Comparison of ENCODE assay signal across 20 cellular contexts in the genomic region with DNA sequence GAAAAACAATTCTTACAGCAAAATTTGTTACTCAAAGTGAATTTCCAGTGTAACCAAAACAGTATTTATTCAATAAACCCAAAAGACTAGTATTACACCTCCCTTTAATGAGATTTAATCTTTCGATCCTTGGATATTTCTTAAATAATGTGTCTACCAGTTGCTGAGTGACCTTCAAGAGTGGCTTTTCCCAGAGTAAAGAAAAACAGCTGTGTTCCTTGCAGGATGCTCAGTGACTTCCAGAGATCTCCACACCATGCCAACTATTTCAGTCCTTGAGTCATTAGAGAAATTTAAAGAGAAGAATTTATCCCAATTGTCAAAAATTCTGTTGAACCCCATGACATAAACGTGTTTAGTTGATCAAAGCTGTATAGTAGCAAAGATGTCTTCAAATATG. TPM values are rescaled to one million over a fixed set of nuclear protein-coding genes. Genes with fewer than 3 reads are reported as not detected.
A peak's percentile ranks its signal among the peaks of the same experiment; 100 is the strongest.
DNase-seq lines count a peak whose midpoint lies in the region; ATAC-seq, FAIRE-seq and TF ChIP-seq lines count a peak whose summit lies in the region.
"Had no signal": no experiment of that assay in that cellular context is flagged by ENCODE, and none has a peak within 500 bp of the region (broad histone marks: within the 10 kb centered on the region; RNA-seq: fewer than 3 reads in every experiment).

No MANE protein-coding gene starts in this region.

- H3K27me3 ChIP-seq in RWPE2 (ENCODE audit: insufficient read depth, poor library complexity, severe bottlenecking): no peaks in the 10 kb centered on the region
- H3K27me3 ChIP-seq: BE2C; BLaER1 treated with 17β-estradiol and CSF1 and Interleukin-3, amounts not matched to agents 10 nM and 100 nM had no signal

- TF ChIP-seq CTCF in A549 (IDR thresholded peaks at IDR 0.05): no peak
- no peak for TF ChIP-seq CTCF in RWPE2 (IDR thresholded peaks at IDR 0.05; ENCODE audit: poor library complexity, severe bottlenecking)

- no peak for ATAC-seq in A549
- no peak for ATAC-seq in RWPE2 (ENCODE audit: low read depth)
- ATAC-seq in T-helper 17 cell: no peak

- no peaks in the 10 kb centered on the region; the same call in 1 of the 2 replicates for H3K36me3 ChIP-seq in RWPE2 (ENCODE audit: low read depth)

- H3K27me3 Mint-ChIP-seq in T-helper 17 cell: no peaks in the 10 kb centered on the region
- H3K27me3 Mint-ChIP-seq: CD4-positive, alpha-beta T cell; CD8-positive, alpha-beta memory T cell had no signal

- peaks cover 6% of the 10 kb centered on the region for H3K36me3 Mint-ChIP-seq in T-helper 17 cell (ENCODE audit: low read depth)

- no peak for FAIRE-seq in A549 (lab: Jason Lieb, UNC)
- FAIRE-seq: GM12892, H1 had no signal

- H3K4me2 ChIP-seq in A549: peak overlapping the region; percentile 79
- H3K4me2 ChIP-seq: BLaER1 treated with 17β-estradiol and CSF1 and Interleukin-3, amounts not matched to agents 10 nM and 100 nM had no signal

- H3K27ac ChIP-seq in A549 (peak overlapping the region; percentile 83 to 87), RWPE2 (ENCODE audit: poor library complexity, severe bottlenecking) (peak overlapping the region; percentile 83)
- H3K27ac ChIP-seq: 22Rv1; BLaER1 treated with 17β-estradiol and CSF1 and Interleukin-3, amounts not matched to agents 10 nM and 100 nM; GM23248 had no signal

- H3K4me3 Mint-ChIP-seq in T-helper 17 cell: no peak overlapping the region
- H3K4me3 Mint-ChIP-seq: CD14-positive monocyte; CD4-positive, alpha-beta T cell; CD8-positive, alpha-beta memory T cell had no signal

- TF ChIP-seq POLR2A in A549 (IDR thresholded peaks at IDR 0.05; ENCODE audit: low read length): no peak

- DNase-seq in A549 (ENCODE audit: low read depth in 1 of 2, low spot score in 1 of 2) (no peak), RWPE2 (ENCODE audit: low spot score) (no peak), fibroblast of gingiva (ENCODE audit: low read depth) (peak; percentile 3), T-helper 17 cell (no peak), NCI-H1092 treated with DMSO at 0.1 percent for 48 hours (lab: John Stamatoyannopoulos, UW) (no peak)
- DNase-seq in stimulated activated CD4-positive, alpha-beta T cell treated with anti-CD3 and anti-CD28 coated beads, Interleukin-12 subunit alpha, Interleukin-12 subunit beta, amount 100 ng/mL, for 4 hours: no peak
- DNase-seq: AML-193; BE2C; CD4-positive, alpha-beta T cell; CD8-positive, alpha-beta memory T cell; DMS53; DMS79 treated with DMSO at 0.1 percent for 48 hours; GM23248; H7; HCEC 1CT had no signal

- TF ChIP-seq RAD21 in A549 (conservative IDR thresholded peaks at IDR 0.05 in 1 of 2, IDR thresholded peaks at IDR 0.05 in 1 of 2): no peak

- no peak for TF ChIP-seq EP300 in A549 (IDR thresholded peaks at IDR 0.05)

- no peak overlapping the region for H3K27ac Mint-ChIP-seq in T-helper 17 cell
- H3K27ac Mint-ChIP-seq: CD14-positive monocyte; CD4-positive, alpha-beta T cell; CD8-positive, alpha-beta memory T cell had no signal

- POLR2A ChIA-PET in A549 (lab: Yijun Ruan, JAX): no interaction called here

- no peaks in the 10 kb centered on the region for H3K4me1 Mint-ChIP-seq in T-helper 17 cell
- H3K4me1 Mint-ChIP-seq: CD14-positive monocyte; CD8-positive, alpha-beta memory T cell had no signal

- H3K4me3 ChIP-seq in A549 (no peak overlapping the region), RWPE2 (ENCODE audit: severe bottlenecking) (no peak overlapping the region)
- H3K4me3 ChIP-seq: BLaER1 treated with 17β-estradiol and CSF1 and Interleukin-3, amounts not matched to agents 10 nM and 100 nM; GM23248 had no signal

- peaks cover 41% of the 10 kb centered on the region for H3K4me1 ChIP-seq in A549
- H3K4me1 ChIP-seq in RWPE2 (ENCODE audit: insufficient read depth, poor library complexity, severe bottlenecking): peaks cover 22% of the 10 kb centered on the region
- H3K4me1 ChIP-seq: BE2C; BLaER1 treated with 17β-estradiol and CSF1 and Interleukin-3, amounts not matched to agents 10 nM and 100 nM had no signal

- CTCF ChIA-PET in A549 (lab: Yijun Ruan, JAX): no interaction called here

- H3K9me3 ChIP-seq in A549: peaks cover 34% of the 10 kb centered on the region
- H3K9me3 ChIP-seq in RWPE2 (ENCODE audit: severe bottlenecking): no peaks in the 10 kb centered on the region
- no peaks in the 10 kb centered on the region for H3K9me3 ChIP-seq in T-helper 17 cell (ENCODE audit: control insufficient read depth, low read length, poor library complexity, severe bottlenecking)
- H3K9me3 ChIP-seq: BE2C had no signal

- 55% methylated on average over 2 of the region's 2 CpGs for WGBS in A549 (ENCODE audit: missing lambda C conversion rate)

TF ChIP-seq in A549, 52 proteins besides CTCF, POLR2A, EP300 and RAD21:
- TF ChIP-seq HOXA7 (CRISPR knock-in tag; IDR thresholded peaks at IDR 0.05): peak; percentile 59; the same call in 1 of the 2 replicates
- TF ChIP-seq HOXB13 (CRISPR knock-in tag; IDR thresholded peaks at IDR 0.05; ENCODE audit: low read depth): 0 out of 2 replicates have a peak, but pooled peaks have one; percentile 26
- TF ChIP-seq, protein P1, sequence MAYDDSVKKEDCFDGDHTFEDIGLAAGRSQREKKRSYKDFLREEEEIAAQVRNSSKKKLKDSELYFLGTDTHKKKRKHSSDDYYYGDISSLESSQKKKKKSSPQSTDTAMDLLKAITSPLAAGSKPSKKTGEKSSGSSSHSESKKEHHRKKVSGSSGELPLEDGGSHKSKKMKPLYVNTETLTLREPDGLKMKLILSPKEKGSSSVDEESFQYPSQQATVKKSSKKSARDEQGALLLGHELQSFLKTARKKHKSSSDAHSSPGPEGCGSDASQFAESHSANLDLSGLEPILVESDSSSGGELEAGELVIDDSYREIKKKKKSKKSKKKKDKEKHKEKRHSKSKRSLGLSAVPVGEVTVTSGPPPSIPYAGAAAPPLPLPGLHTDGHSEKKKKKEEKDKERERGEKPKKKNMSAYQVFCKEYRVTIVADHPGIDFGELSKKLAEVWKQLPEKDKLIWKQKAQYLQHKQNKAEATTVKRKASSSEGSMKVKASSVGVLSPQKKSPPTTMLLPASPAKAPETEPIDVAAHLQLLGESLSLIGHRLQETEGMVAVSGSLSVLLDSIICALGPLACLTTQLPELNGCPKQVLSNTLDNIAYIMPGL (CRISPR knock-in tag; IDR thresholded peaks at IDR 0.05; ENCODE audit: borderline replicate concordance): no peak

RNA-seq across cellular contexts. Expression of gene IMMP2L, which starts 44.0 kb away (rescaled TPM):
- polyA plus RNA-seq in A549 (2011; rRNA removed) (18.8 and 23.8 TPM in 2 replicates), A549 (2017; fragmentation: RNase III; extraction: RNeasy Plus Mini Kit Qiagen cat#74134 plus additional on column Dnase treatment) (10.6 to 16.8 TPM (median 16.1 TPM) in 3 replicates)
- 6.8 and 13.5 TPM in 2 replicates for polyA plus RNA-seq in A549 (2012; cell fraction: cytosol; rRNA removed)
- polyA plus RNA-seq in A549 (2012; cell fraction: nucleus; rRNA removed): 2.5 and 4.4 TPM in 2 replicates
- polyA minus RNA-seq in A549 (2011; rRNA and poly(A)+ RNA removed): 15.4 and 25.0 TPM in 2 replicates
- total RNA-seq in T-helper 17 cell: 10 to 100 TPM; 17.9 to 19.9 TPM
